In genomic region chr1:23238565-23238964, GRCh38 we compare ENCODE assay signal across 24 cellular contexts. TPM values are rescaled to one million over a fixed set of nuclear protein-coding genes. Genes with fewer than 3 reads are reported as not detected.
DNase-seq lines count a peak whose midpoint lies in the region; ATAC-seq, FAIRE-seq and TF ChIP-seq lines count a peak whose summit lies in the region.
"Had no signal": no experiment of that assay in that cellular context is flagged by ENCODE, and none has a peak within 500 bp of the region (broad histone marks: within the 10 kb centered on the region; RNA-seq: fewer than 3 reads in every experiment).

No MANE protein-coding gene starts in this region.

- H3K9me2 ChIP-seq in GM23338 (ENCODE audit: insufficient read depth), result no peaks in the 10 kb centered on the region

- no peaks in the 10 kb centered on the region for H4K20me1 ChIP-seq in GM23338 (replicated peaks; ENCODE audit: insufficient read depth)
- H4K20me1 ChIP-seq in IMR-90 (ENCODE audit: insufficient read depth, low read length), result no peaks in the 10 kb centered on the region
- H4K20me1 ChIP-seq in H1 (replicated peaks in 1 of 2; ENCODE audit: control insufficient read depth in 1 of 2, insufficient read depth in 2 of 2, low read length in 2 of 2), result no peaks in the 10 kb centered on the region
- H4K20me1 ChIP-seq: BLaER1 treated with 17β-estradiol and CSF1 and Interleukin-3, amounts not matched to agents 10 nM and 100 nM had no signal

- CTCF ChIA-PET in IMR-90 (lab: Yijun Ruan, JAX) (no interaction called here), H1 (lab: Charles Lee; ENCODE audit: partially characterized antibody) (no interaction called here)

- intact Hi-C loops in IMR-90 (cut with micrococcal nuclease) (no loop called here), esophagus squamous epithelium (cut with DNase I) (no loop called here)

- WGBS in IMR-90 (ENCODE audit: extremely low coverage in 2 of 2, insufficient read length in 1 of 2), 2 experiments, result 100% methylated on average over 1 of the region's 2 CpGs; no CpG with 5 or more reads in 1 of the 2 experiments
- WGBS in H1 (ENCODE audit: extremely low coverage in 1 of 2, insufficient coverage in 1 of 2, insufficient read length in 1 of 2, insufficient replicate concordance in 2 of 2, low coverage in 1 of 2, low lambda C conversion rate in 2 of 2, missing lambda C conversion rate in 1 of 2), 2 experiments, result 90% methylated on average over 2 of the region's 2 CpGs; no CpG with 5 or more reads in 1 of the 2 experiments
- WGBS in esophagus squamous epithelium, 2 donors, result 71 to 90% methylated on average over 1 to 2 of the region's 2 CpGs

- 0 out of 2 replicates have a peak overlapping the region, but pooled peaks have one; percentile 28 for H2AK5ac ChIP-seq in IMR-90 (ENCODE audit: low read depth, low read length)
- H2AK5ac ChIP-seq in H1 (ENCODE audit: low read depth, low read length), result no peak overlapping the region

- no peaks in the 10 kb centered on the region for H3K9me1 ChIP-seq in IMR-90 (ENCODE audit: insufficient read depth, low read length)

- H4K5ac ChIP-seq in IMR-90 (ENCODE audit: low read depth, low read length) (no peak overlapping the region), H1 (ENCODE audit: insufficient read length, low read depth, low read length) (no peak overlapping the region)

- H2BK20ac ChIP-seq in IMR-90 (ENCODE audit: low read depth, low read length) (no peak overlapping the region), H1 (ENCODE audit: low read length) (no peak overlapping the region)

- TF ChIP-seq EP300 in H1 (IDR thresholded peaks at IDR 0.05; ENCODE audit: borderline replicate concordance in 1 of 2, low read depth in 2 of 2, low read length in 2 of 2), result no peak

- H2BK5ac ChIP-seq in IMR-90 (ENCODE audit: low read depth, low read length, poor library complexity, severe bottlenecking), result no peak overlapping the region
- no peak overlapping the region for H2BK5ac ChIP-seq in H1 (ENCODE audit: low read depth, low read length)

- H3K23me2 ChIP-seq in H1 (ENCODE audit: low read depth, low read length), result no peaks in the 10 kb centered on the region

- DNase-seq in GM23338 (ENCODE audit: low spot score) (no peak), IMR-90 (no peak), H1 (ENCODE audit: low read depth in 1 of 2, low spot score in 2 of 2) (no peak), KBM-7 (no peak), NCI-H526 treated with DMSO at 0.1 percent for 48 hours (lab: John Stamatoyannopoulos, UW) (no peak), esophagus squamous epithelium (lab: John Stamatoyannopoulos, UW) (no peak)
- DNase-seq: 8988T; ACHN; AML-193; BE2C; CD4-positive, alpha-beta T cell; CD8-positive, alpha-beta memory T cell; DMS 273 treated with DMSO at 0.1 percent for 48 hours; DMS79; EL; GDM1; HFFc6 had no signal

- no peaks in the 10 kb centered on the region for H3K27me3 ChIP-seq in GM23338 (ENCODE audit: insufficient read depth)
- 0 out of 2 replicates have a peak, but pooled peaks cover under 1% of the 10 kb centered on the region for H3K27me3 ChIP-seq in IMR-90 (ENCODE audit: control insufficient read depth, insufficient read depth, low read length)
- no peaks in the 10 kb centered on the region for H3K27me3 ChIP-seq in H1 (replicated peaks in 1 of 4; ENCODE audit: control insufficient read depth in 3 of 4, extremely low read depth in 1 of 4, insufficient read depth in 3 of 4, low read length in 3 of 4)
- peaks cover 0 to 8% (median 0%) of the 10 kb centered on the region in 4 donors for H3K27me3 ChIP-seq in esophagus squamous epithelium
- H3K27me3 ChIP-seq: BE2C; BLaER1 treated with 17β-estradiol and CSF1 and Interleukin-3, amounts not matched to agents 10 nM and 100 nM had no signal

- H2BK15ac ChIP-seq in IMR-90 (ENCODE audit: low read depth, low read length), result no peak overlapping the region
- no peak overlapping the region for H2BK15ac ChIP-seq in H1 (ENCODE audit: low read length)

- H2BK120ac ChIP-seq in IMR-90 (ENCODE audit: low read depth, low read length), result no peak overlapping the region
- no peak overlapping the region for H2BK120ac ChIP-seq in H1 (replicated peaks; ENCODE audit: low read depth, low read length)

- H3K9me3 ChIP-seq in IMR-90 (ENCODE audit: control insufficient read depth, insufficient read depth, low read length) (no peaks in the 10 kb centered on the region), H1 (ENCODE audit: insufficient read depth in 2 of 2, low read depth in 1 of 2, low read length in 1 of 2) (no peaks in the 10 kb centered on the region), esophagus squamous epithelium (no peaks in the 10 kb centered on the region)
- H3K9me3 ChIP-seq: A549; BE2C; BLaER1 treated with 17β-estradiol and CSF1 and Interleukin-3, amounts not matched to agents 10 nM and 100 nM; HAP-1 had no signal

- H3K9me3 Mint-ChIP-seq in GM23338, result no peaks in the 10 kb centered on the region
- H3K9me3 Mint-ChIP-seq: CD4-positive, alpha-beta T cell; CD8-positive, alpha-beta memory T cell; HFFc6 had no signal

- H3K79me1 ChIP-seq in IMR-90 (ENCODE audit: low read depth in 1 of 2, low read length in 2 of 2), result no peaks in the 10 kb centered on the region
- no peaks in the 10 kb centered on the region for H3K79me1 ChIP-seq in H1 (ENCODE audit: low read depth, low read length)

- TF ChIP-seq RAD21 in IMR-90 (IDR thresholded peaks at IDR 0.05; ENCODE audit: low read length), result no peak
- TF ChIP-seq RAD21 in H1 (IDR thresholded peaks at IDR 0.05 in 1 of 2, conservative IDR thresholded peaks at IDR 0.05 in 1 of 2; ENCODE audit: low read depth in 2 of 2, low read length in 2 of 2), result no peak

- H3K27me3 Mint-ChIP-seq in GM23338 (ENCODE audit: insufficient read depth, low read depth, poor library complexity), result peaks cover 2% of the 10 kb centered on the region

- TF ChIP-seq CTCF in GM23338 (conservative IDR thresholded peaks at IDR 0.05; ENCODE audit: low read depth in 2 of 2) (no peak), IMR-90 (conservative IDR thresholded peaks at IDR 0.05; ENCODE audit: low read depth, low read length) (no peak), H1 (IDR thresholded peaks at IDR 0.05; ENCODE audit: control extremely low read depth in 1 of 3, insufficient read depth in 1 of 3, low read depth in 1 of 3, low read length in 3 of 3) (no peak), esophagus squamous epithelium (IDR thresholded peaks at IDR 0.05) (no peak)

- H3K23ac ChIP-seq in IMR-90 (ENCODE audit: low read depth, low read length) (no peak overlapping the region), H1 (ENCODE audit: insufficient read length) (no peak overlapping the region)

- H3K4me3 Mint-ChIP-seq in GM23338, result no peak overlapping the region
- H3K4me3 Mint-ChIP-seq: CD14-positive monocyte; CD4-positive, alpha-beta T cell; CD8-positive, alpha-beta memory T cell; HFFc6 had no signal

- H3K18ac ChIP-seq in IMR-90 (ENCODE audit: low read depth, low read length) (no peak overlapping the region), H1 (ENCODE audit: extremely low read depth, low read length) (no peak overlapping the region)

- H3K27ac ChIP-seq in GM23338 (ENCODE audit: low read depth) (no peak overlapping the region), IMR-90 (ENCODE audit: insufficient read depth, low read length) (no peak overlapping the region), H1 (ENCODE audit: low read depth, low read length) (no peak overlapping the region), esophagus squamous epithelium (no peak overlapping the region)
- H3K27ac ChIP-seq: A549; BLaER1 treated with 17β-estradiol and CSF1 and Interleukin-3, amounts not matched to agents 10 nM and 100 nM had no signal

- TF ChIP-seq POLR2A in IMR-90 (IDR thresholded peaks at IDR 0.05; ENCODE audit: low read depth, low read length) (no peak), H1 (IDR thresholded peaks at IDR 0.05; ENCODE audit: control extremely low read depth in 1 of 2, low read depth in 2 of 2, low read length in 2 of 2) (no peak), esophagus squamous epithelium (IDR thresholded peaks at IDR 0.05) (no peak)

- H3K4me1 ChIP-seq in GM23338 (ENCODE audit: insufficient read depth), result no peaks in the 10 kb centered on the region
- no peaks in the 10 kb centered on the region for H3K4me1 ChIP-seq in IMR-90 (ENCODE audit: control insufficient read depth, insufficient read depth, low read length)
- no peaks in the 10 kb centered on the region; a peak in 1 of 7 replicates for H3K4me1 ChIP-seq in H1 (replicated peaks in 1 of 4; ENCODE audit: control insufficient read depth in 3 of 4, insufficient read depth in 4 of 4, low read length in 3 of 4)
- H3K4me1 ChIP-seq in esophagus squamous epithelium, result no peaks in the 10 kb centered on the region
- H3K4me1 ChIP-seq: BE2C; BLaER1 treated with 17β-estradiol and CSF1 and Interleukin-3, amounts not matched to agents 10 nM and 100 nM; HAP-1 had no signal

- no peak overlapping the region for H4K91ac ChIP-seq in IMR-90 (ENCODE audit: insufficient read depth, low read depth, low read length)
- H4K91ac ChIP-seq in H1 (replicated peaks; ENCODE audit: insufficient read length, low read length), result no peak overlapping the region

- H3K9ac ChIP-seq in IMR-90 (ENCODE audit: low read depth, low read length) (no peak overlapping the region), H1 (replicated peaks in 1 of 4; ENCODE audit: extremely low read depth in 1 of 4, low read depth in 3 of 4, low read length in 3 of 4) (no peak overlapping the region; a peak in 1 of 7 replicates)
- H3K9ac ChIP-seq: BLaER1 treated with 17β-estradiol and CSF1 and Interleukin-3, amounts not matched to agents 10 nM and 100 nM had no signal

- in situ Hi-C loops in IMR-90 (cut with MboI; ENCODE audit: low sequenced_read_pairs), result no loop called here
- in situ Hi-C loops in KBM-7 (cut with MboI; ENCODE audit: low pct_unique_long_range_greater_than_20kb, low sequenced_read_pairs), result no loop called here

- no peak overlapping the region; the same call in 1 of the 2 replicates for H3K14ac ChIP-seq in IMR-90 (replicated peaks; ENCODE audit: low read depth, low read length)
- H3K14ac ChIP-seq in H1 (ENCODE audit: insufficient read length), result no peak overlapping the region

- H3K4me3 ChIP-seq in GM23338, result no peak overlapping the region
- H3K4me3 ChIP-seq in IMR-90 (ENCODE audit: insufficient read depth, low read depth, low read length), result no peak overlapping the region
- H3K4me3 ChIP-seq in H1 (ENCODE audit: extremely low read depth in 1 of 4, insufficient read depth in 2 of 4, low read depth in 3 of 4, low read length in 4 of 4), result no peak overlapping the region
- no peak overlapping the region for H3K4me3 ChIP-seq in esophagus squamous epithelium
- H3K4me3 ChIP-seq: A549; BLaER1 treated with 17β-estradiol and CSF1 and Interleukin-3, amounts not matched to agents 10 nM and 100 nM; GM12878; HAP-1 had no signal

- peak overlapping the region; percentile 42 for H2AK9ac ChIP-seq in IMR-90 (replicated peaks; ENCODE audit: low read depth, low read length, poor library complexity)

- H3K36me3 Mint-ChIP-seq in GM23338 (ENCODE audit: low read depth), result no peaks in the 10 kb centered on the region
- H3K36me3 Mint-ChIP-seq: CD14-positive monocyte; CD8-positive, alpha-beta memory T cell had no signal

- H3K4ac ChIP-seq in IMR-90 (ENCODE audit: low read depth, low read length) (no peak overlapping the region), H1 (replicated peaks; ENCODE audit: insufficient read length, low read depth, low read length) (no peak overlapping the region)

- H2AFZ ChIP-seq in GM23338, result peak overlapping the region; percentile 56; the same call in 1 of the 2 replicates
- H2AFZ ChIP-seq in IMR-90 (replicated peaks; ENCODE audit: low read length, poor library complexity), result no peak overlapping the region
- H2AFZ ChIP-seq in H1 (ENCODE audit: low read length), result peak overlapping the region; percentile 79; the same call in 1 of the 2 replicates

- H2BK12ac ChIP-seq in H1 (ENCODE audit: low read depth, low read length), result peak overlapping the region; percentile 80; the same call in 1 of the 2 replicates

- dilution Hi-C loops in IMR-90 (cut with HindIII; ENCODE audit: low sequenced_read_pairs, unreplicated experiment), result no loop called here

- peaks cover 2% of the 10 kb centered on the region for H3K4me1 Mint-ChIP-seq in GM23338
- H3K4me1 Mint-ChIP-seq: CD14-positive monocyte; CD8-positive, alpha-beta memory T cell had no signal

- FAIRE-seq in H1 (lab: Jason Lieb, UNC), result no peak
- FAIRE-seq: A549, D721Med, GM12878 had no signal

- ATAC-seq in GM23338 (no peak), IMR-90 (ENCODE audit: low read depth) (no peak)
- ATAC-seq: A549, GM12878 had no signal

- no peak overlapping the region for H3K27ac Mint-ChIP-seq in GM23338
- H3K27ac Mint-ChIP-seq: CD14-positive monocyte; CD4-positive, alpha-beta T cell; HFFc6 had no signal

- H4K8ac ChIP-seq in IMR-90 (ENCODE audit: low read depth in 2 of 2, low read length in 2 of 2) (no peak overlapping the region), H1 (ENCODE audit: extremely low read depth, insufficient read depth, low read length) (no peak overlapping the region)

- POLR2A ChIA-PET in IMR-90 (lab: Charles Lee; ENCODE audit: unreplicated experiment) (no interaction called here), H1 (lab: Charles Lee; ENCODE audit: partially characterized antibody) (interaction anchor here (1.0 to 1.5 kb wide), 2 partner anchors 11 to 171 kb away, joined by 3 to 4 read pairs; no protein-coding TSS in a partner anchor)

- H3K4me2 ChIP-seq in GM23338 (no peak overlapping the region), IMR-90 (ENCODE audit: low read depth, low read length) (no peak overlapping the region), H1 (ENCODE audit: insufficient read depth in 1 of 2, low read depth in 2 of 2, low read length in 2 of 2) (no peak overlapping the region)
- H3K4me2 ChIP-seq: A549; BLaER1 treated with 17β-estradiol and CSF1 and Interleukin-3, amounts not matched to agents 10 nM and 100 nM had no signal

- BruUV-seq in IMR-90 (replicated peaks; lab: Mats Ljungman, UMichigan), result no TSS peak

- H3K79me2 ChIP-seq in GM23338 (replicated peaks; ENCODE audit: insufficient read depth) (no peaks in the 10 kb centered on the region), H1 (ENCODE audit: control insufficient read depth in 1 of 2, insufficient read depth in 2 of 2, low read length in 2 of 2) (no peaks in the 10 kb centered on the region)

- H3K36me3 ChIP-seq in GM23338 (ENCODE audit: insufficient read depth) (no peaks in the 10 kb centered on the region), IMR-90 (ENCODE audit: control insufficient read depth, insufficient read depth, low read length) (no peaks in the 10 kb centered on the region), H1 (ENCODE audit: control insufficient read depth in 2 of 4, insufficient read depth in 4 of 4, low read length in 3 of 4) (no peaks in the 10 kb centered on the region), esophagus squamous epithelium (no peaks in the 10 kb centered on the region)
- H3K36me3 ChIP-seq: BE2C; BLaER1 treated with 17β-estradiol and CSF1 and Interleukin-3, amounts not matched to agents 10 nM and 100 nM; HAP-1 had no signal

- 0 out of 2 replicates have a peak, but pooled peaks cover under 1% of the 10 kb centered on the region for H3F3A ChIP-seq in GM23338 (replicated peaks; ENCODE audit: low read depth)

- H3K56ac ChIP-seq in IMR-90 (ENCODE audit: extremely low read depth, insufficient read depth, low read length) (no peak overlapping the region), H1 (replicated peaks; ENCODE audit: insufficient read length, low read depth, low read length) (no peak overlapping the region)

RNA-seq across cellular contexts. Expression of gene HTR1D, which starts 21.3 kb away (rescaled TPM):
- total RNA-seq in GM23338 (2014; rRNA removed; shearing (Covaris generic)), result 4.1 and 4.7 TPM in 2 replicates
- polyA plus RNA-seq in GM23338 (2016; fragmentation: Nextera tagmentation; extraction: Ambion mirVana) (2.1 and 2.4 TPM in 2 replicates), IMR-90 (2012; rRNA removed) (0.03 and 0.06 TPM in 2 replicates), H1 (2011; rRNA removed) (8.8 and 11.5 TPM in 2 replicates)
- total RNA-seq in IMR-90 (2012; rRNA removed) (under 0.01 and 0.18 TPM in 2 replicates), esophagus squamous epithelium (not detected)
- 0.04 TPM in 1 of 2 replicates, not detected in the other for polyA plus RNA-seq in IMR-90 (2012; cell fraction: cytosol; rRNA removed)
- polyA plus RNA-seq in IMR-90 (2012; cell fraction: nucleus; rRNA removed; ENCODE audit: low replicate concordance), result 0.10 and 0.13 TPM in 2 replicates
- total RNA-seq in H1 (2021; fragmentation: NEBNext Ultra II Directional; extraction: Animal tissue kit (Norgen Biotek cat#: 25700)), result 11.5 and 13.0 TPM in 2 replicates
- 6.6 TPM for polyA plus RNA-seq in H1 (2011; cell fraction: cytosol; rRNA removed)
- polyA plus RNA-seq in H1 (2011; cell fraction: nucleus; rRNA removed), result 8.3 TPM
- polyA plus RNA-seq in H1 (2012, experiment 1 of 2), result 5.1 to 7.7 TPM (median 5.6 TPM) in 4 replicates
- polyA plus RNA-seq in H1 (2012, experiment 2 of 2), result 5.3 TPM
- 3.1 TPM for polyA plus RNA-seq in H1 (2013, experiment 1 of 2)
- polyA plus RNA-seq in H1 (2013, experiment 2 of 2), result 2.6 TPM
- 7.1 and 14.7 TPM in 2 replicates for polyA minus RNA-seq in H1 (2011; rRNA and poly(A)+ RNA removed)
- 5.4 TPM for polyA minus RNA-seq in H1 (2011; cell fraction: cytosol; rRNA and poly(A)+ RNA removed)
- polyA minus RNA-seq in H1 (2011; cell fraction: nucleus; rRNA and poly(A)+ RNA removed), result 5.6 TPM
- total RNA-seq: CD4-positive, alpha-beta T cell; CD8-positive, alpha-beta memory T cell; GM12878; H4 had no signal
- polyA plus RNA-seq: CD14-positive monocyte; CD8-positive, alpha-beta memory T cell had no signal
